ENCODE assay signal across 1 cellular context in the genomic region with DNA sequence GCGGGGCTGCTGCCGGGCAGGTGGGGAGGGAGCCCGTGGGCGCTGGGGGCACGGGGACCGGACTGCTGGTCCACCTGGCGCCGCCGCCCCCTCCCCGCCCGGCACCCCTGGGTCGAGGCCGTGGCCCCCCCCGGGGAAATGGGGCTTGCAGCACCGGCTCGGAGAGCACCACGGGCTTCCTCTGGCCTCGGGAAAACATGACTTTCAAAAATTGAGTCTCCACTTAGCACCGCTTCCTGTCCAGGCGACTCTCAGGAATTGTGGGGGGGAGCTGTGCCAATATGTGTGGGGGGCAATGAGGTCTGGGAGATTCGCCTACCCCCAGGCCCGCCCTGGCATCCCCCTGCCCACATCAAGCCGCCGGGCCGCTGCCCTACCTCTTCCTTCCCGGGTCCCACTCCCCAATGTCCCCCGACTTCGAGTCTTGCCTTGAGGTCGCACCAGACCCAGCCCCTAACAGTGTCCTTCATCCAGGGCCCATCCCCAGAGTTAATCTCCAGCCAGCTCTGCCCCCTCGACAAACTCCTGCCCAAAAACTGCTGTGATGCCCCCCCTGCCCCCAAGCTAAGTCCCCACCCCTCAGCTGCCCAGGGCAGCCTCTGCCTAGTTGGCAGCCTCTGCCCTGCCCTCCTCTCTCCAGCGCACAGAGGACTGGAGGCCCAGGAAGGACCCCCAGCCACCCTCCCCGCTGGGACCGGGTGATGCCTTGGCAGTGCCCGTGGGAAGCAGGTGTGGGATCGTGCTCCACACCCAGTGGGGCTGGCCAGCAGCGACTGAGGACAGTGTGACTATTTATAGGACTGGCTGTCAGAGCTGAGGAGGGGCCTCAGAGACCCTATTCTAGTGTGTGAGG.
TF ChIP-seq lines count a peak whose summit lies in the region.

No MANE protein-coding gene starts in this region.

TF ChIP-seq in HEK293, 187 proteins besides CTCF, POLR2A, EP300 and RAD21 (continued from another document):
- TF ChIP-seq ZNF335 (tag by site-specific recombination; conservative IDR thresholded peaks at IDR 0.05) (peak; percentile 92), ZNF157 (tag by site-specific recombination; IDR thresholded peaks at IDR 0.05) (no peak), ZNF660 (tag by site-specific recombination; IDR thresholded peaks at IDR 0.05) (peak; percentile 21; the same call in 1 of the 2 replicates), ZIC2 (tag by site-specific recombination; IDR thresholded peaks at IDR 0.05) (0 out of 2 replicates have a peak, but pooled peaks have one; percentile 10), EGR2 (tag by site-specific recombination; IDR thresholded peaks at IDR 0.05; ENCODE audit: low read depth) (0 out of 2 replicates have a peak, but pooled peaks have one; percentile 9), SP2 (tag by site-specific recombination; IDR thresholded peaks at IDR 0.05) (0 out of 2 replicates have a peak, but pooled peaks have one; percentile 2), ZNF214 (tag by site-specific recombination; IDR thresholded peaks at IDR 0.05; ENCODE audit: borderline replicate concordance) (no peak)
- TF ChIP-seq, protein P1, sequence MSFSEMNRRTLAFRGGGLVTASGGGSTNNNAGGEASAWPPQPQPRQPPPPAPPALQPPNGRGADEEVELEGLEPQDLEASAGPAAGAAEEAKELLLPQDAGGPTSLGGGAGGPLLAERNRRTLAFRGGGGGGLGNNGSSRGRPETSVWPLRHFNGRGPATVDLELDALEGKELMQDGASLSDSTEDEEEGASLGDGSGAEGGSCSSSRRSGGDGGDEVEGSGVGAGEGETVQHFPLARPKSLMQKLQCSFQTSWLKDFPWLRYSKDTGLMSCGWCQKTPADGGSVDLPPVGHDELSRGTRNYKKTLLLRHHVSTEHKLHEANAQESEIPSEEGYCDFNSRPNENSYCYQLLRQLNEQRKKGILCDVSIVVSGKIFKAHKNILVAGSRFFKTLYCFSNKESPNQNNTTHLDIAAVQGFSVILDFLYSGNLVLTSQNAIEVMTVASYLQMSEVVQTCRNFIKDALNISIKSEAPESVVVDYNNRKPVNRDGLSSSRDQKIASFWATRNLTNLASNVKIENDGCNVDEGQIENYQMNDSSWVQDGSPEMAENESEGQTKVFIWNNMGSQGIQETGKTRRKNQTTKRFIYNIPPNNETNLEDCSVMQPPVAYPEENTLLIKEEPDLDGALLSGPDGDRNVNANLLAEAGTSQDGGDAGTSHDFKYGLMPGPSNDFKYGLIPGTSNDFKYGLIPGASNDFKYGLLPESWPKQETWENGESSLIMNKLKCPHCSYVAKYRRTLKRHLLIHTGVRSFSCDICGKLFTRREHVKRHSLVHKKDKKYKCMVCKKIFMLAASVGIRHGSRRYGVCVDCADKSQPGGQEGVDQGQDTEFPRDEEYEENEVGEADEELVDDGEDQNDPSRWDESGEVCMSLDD (tag by site-specific recombination; IDR thresholded peaks at IDR 0.05) = peak; percentile 45; the same call in 1 of the 2 replicates
- TF ChIP-seq, protein P2, sequence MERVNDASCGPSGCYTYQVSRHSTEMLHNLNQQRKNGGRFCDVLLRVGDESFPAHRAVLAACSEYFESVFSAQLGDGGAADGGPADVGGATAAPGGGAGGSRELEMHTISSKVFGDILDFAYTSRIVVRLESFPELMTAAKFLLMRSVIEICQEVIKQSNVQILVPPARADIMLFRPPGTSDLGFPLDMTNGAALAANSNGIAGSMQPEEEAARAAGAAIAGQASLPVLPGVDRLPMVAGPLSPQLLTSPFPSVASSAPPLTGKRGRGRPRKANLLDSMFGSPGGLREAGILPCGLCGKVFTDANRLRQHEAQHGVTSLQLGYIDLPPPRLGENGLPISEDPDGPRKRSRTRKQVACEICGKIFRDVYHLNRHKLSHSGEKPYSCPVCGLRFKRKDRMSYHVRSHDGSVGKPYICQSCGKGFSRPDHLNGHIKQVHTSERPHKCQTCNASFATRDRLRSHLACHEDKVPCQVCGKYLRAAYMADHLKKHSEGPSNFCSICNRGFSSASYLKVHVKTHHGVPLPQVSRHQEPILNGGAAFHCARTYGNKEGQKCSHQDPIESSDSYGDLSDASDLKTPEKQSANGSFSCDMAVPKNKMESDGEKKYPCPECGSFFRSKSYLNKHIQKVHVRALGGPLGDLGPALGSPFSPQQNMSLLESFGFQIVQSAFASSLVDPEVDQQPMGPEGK (tag by site-specific recombination; IDR thresholded peaks at IDR 0.05) = peak; percentile 68
